ENCODE assay signal across 30 cellular contexts in genomic region chr21:42771503-42771805, GRCh38.
"Had no signal": no experiment of that assay in that cellular context is flagged by ENCODE, and none has a peak within 500 bp of the region (broad histone marks: within the 10 kb centered on the region; RNA-seq: fewer than 3 reads in every experiment).

No MANE protein-coding gene starts in this region.

- H3K9me3 Mint-ChIP-seq: activated CD4-positive, alpha-beta memory T cell treated with anti-CD3 and anti-CD28 coated beads for 36 hours; activated naive CD4-positive, alpha-beta T cell treated with anti-CD3 and anti-CD28 coated beads, Interleukin-2, amount 50 U/mL, for 24 hours; activated naive CD8-positive, alpha-beta T cell treated with anti-CD3 and anti-CD28 coated beads, Interleukin-2, amount 10 ng/mL, durations not matched to agents 7 days and 5 days; activated T-helper 2 cell treated with anti-CD3 and anti-CD28 coated beads, Interferon-gamma antibody, Interleukin-2, Interleukin-4, amounts not matched to agents 10 μg/mL and 5 μg/mL and 100 μg/mL, durations not matched to agents 14 hours and 24 hours and 36 hours; central memory CD8-positive, alpha-beta T cell had no signal

- H3K27me3 Mint-ChIP-seq: activated CD4-positive, alpha-beta memory T cell treated with anti-CD3 and anti-CD28 coated beads for 36 hours; activated naive CD4-positive, alpha-beta T cell treated with anti-CD3 and anti-CD28 coated beads, Interleukin-2, amount 50 U/mL, for 24 hours; activated naive CD8-positive, alpha-beta T cell treated with anti-CD3 and anti-CD28 coated beads, Interleukin-2, amount 10 ng/mL, durations not matched to agents 7 days and 5 days; central memory CD8-positive, alpha-beta T cell had no signal

- DNase-seq: activated CD4-positive, alpha-beta memory T cell treated with anti-CD3 and anti-CD28 coated beads for 36 hours; activated CD4-positive, alpha-beta T cell treated with anti-CD3 and anti-CD28 coated beads for 4 hours; activated CD4-positive, alpha-beta T cell treated with anti-CD3 and anti-CD28 coated beads, Interleukin-2, amount 50 U/mL, for 1 hour; activated gamma-delta T cell; activated naive CD4-positive, alpha-beta T cell treated with Interleukin-2 at 50 U/mL for 16 hours; activated naive CD8-positive, alpha-beta T cell treated with anti-CD3 and anti-CD28 coated beads, Interleukin-2, amount 10 ng/mL, durations not matched to agents 7 days and 5 days; activated T-cell treated with anti-CD3 and anti-CD28 coated beads, Interleukin-2, amount 50 U/mL, for 1 hour; amygdala; MM.1S; MV-4-11; NCI-H1092; NCI-H146; NCI-H187; NCI-H2029 treated with DMSO at 0.1 percent for 48 hours; NCI-H2107; NCI-H2171; NCI-H510A; NCI-H526; NCI-H748 treated with DMSO at 0.1 percent for 48 hours; NK-92 treated with Interleukin-12 subunit alpha and Interleukin-12 subunit beta, amount 100 ng/mL, for 24 hours; PC-3; RPMI8226; SHP77 treated with DMSO at 0.1 percent for 48 hours; SW 1271; T-helper 1 cell; T-helper 2 cell; T-helper 9 cell had no signal

- ATAC-seq: PC-3 had no signal

- H3K4me3 Mint-ChIP-seq: activated CD4-positive, alpha-beta memory T cell treated with anti-CD3 and anti-CD28 coated beads for 36 hours; activated naive CD4-positive, alpha-beta T cell treated with anti-CD3 and anti-CD28 coated beads, Interleukin-2, amount 50 U/mL, for 24 hours; activated naive CD8-positive, alpha-beta T cell treated with anti-CD3 and anti-CD28 coated beads, Interleukin-2, amount 10 ng/mL, durations not matched to agents 7 days and 5 days; central memory CD8-positive, alpha-beta T cell had no signal

- H3K27ac Mint-ChIP-seq: activated CD4-positive, alpha-beta memory T cell treated with anti-CD3 and anti-CD28 coated beads for 36 hours; activated naive CD4-positive, alpha-beta T cell treated with anti-CD3 and anti-CD28 coated beads, Interleukin-2, amount 50 U/mL, for 24 hours; activated naive CD8-positive, alpha-beta T cell treated with anti-CD3 and anti-CD28 coated beads, Interleukin-2, amount 10 ng/mL, durations not matched to agents 7 days and 5 days; activated T-helper 2 cell treated with anti-CD3 and anti-CD28 coated beads, Interferon-gamma antibody, Interleukin-2, Interleukin-4, amounts not matched to agents 10 μg/mL and 5 μg/mL and 100 μg/mL, durations not matched to agents 14 hours and 24 hours and 36 hours had no signal

- H3K4me1 Mint-ChIP-seq: activated naive CD4-positive, alpha-beta T cell treated with anti-CD3 and anti-CD28 coated beads, Interleukin-2, amount 50 U/mL, for 24 hours; central memory CD8-positive, alpha-beta T cell had no signal
